8 cellular contexts compared by ENCODE assay signal in the genomic region with DNA sequence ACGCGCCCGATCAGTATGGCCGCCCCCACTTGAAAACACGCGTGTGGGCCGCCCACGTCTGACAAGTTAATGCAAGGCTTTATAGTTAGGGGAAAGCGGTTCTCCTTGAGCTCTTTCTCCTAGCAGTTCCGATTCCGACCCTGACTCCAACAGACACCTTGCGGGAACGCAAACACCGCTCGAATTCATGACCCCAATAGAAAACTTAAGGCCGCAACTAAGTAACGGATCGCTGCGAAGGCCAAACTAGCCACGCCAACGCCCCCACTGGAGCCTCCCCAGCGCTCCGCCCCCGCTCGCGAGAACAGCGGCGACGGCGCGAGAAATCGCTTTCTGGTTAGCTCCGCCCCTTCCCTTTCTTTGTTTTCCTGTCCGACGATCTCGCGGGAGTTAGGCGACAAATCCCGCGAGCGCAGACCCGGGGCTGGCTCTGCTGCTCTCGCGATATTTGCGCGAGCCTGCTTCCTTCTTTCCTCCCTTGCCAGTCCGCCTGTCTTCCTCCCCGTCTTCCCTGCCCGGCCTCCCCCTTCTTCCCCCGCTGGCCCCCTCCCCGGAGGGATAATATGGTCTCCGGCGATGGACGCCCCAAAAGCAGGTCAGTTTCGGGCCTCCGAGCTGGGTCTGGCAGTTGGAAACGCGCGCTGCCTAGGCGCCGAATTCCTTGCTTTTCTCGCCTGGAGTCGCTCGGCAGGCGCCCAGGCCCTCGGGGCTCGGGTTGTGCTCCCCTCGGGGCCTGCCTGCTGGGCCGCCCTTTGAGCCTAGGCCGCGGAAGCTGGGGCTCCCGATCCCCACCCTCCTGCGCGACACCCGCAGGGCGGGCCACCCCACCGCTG. TPM values are rescaled to one million over a fixed set of nuclear protein-coding genes. Genes with fewer than 3 reads are reported as not detected.
DNase-seq lines count a peak whose midpoint lies in the region; ATAC-seq, FAIRE-seq and TF ChIP-seq lines count a peak whose summit lies in the region.

Gene IREB2 (plus strand): TSS at position 455 of the 833 bp plus-strand sequence. CDS start 122 bp downstream, at position 577.

- POLR2A ChIA-PET in AG04449 (lab: Yijun Ruan, JAX) = interaction anchor here (0.6 to 1.8 kb wide), 9 partner anchors 24 to 1708 kb away, joined by 3 to 14 read pairs (median 3); partner anchors contain the start of genes PSMA4 and SKIC8
- POLR2A ChIA-PET in WTC11 (lab: Charles Lee) = interaction anchor here (0.6 to 1.7 kb wide), 7 partner anchors 10 to 139 kb away, joined by 3 to 9 read pairs (median 5); partner anchors contain the start of genes CHRNA5 and SKIC8

- no peaks in the 10 kb centered on the region for H3K9me3 ChIP-seq in small intestine (ENCODE audit: control insufficient read depth, low read depth)

- peak within 1 kb of the TSS; percentile 87 to 95 for H3K27ac ChIP-seq in small intestine (ENCODE audit: low read depth in 1 of 2, low read length in 1 of 2)

- WGBS in small intestine, 3 donors = 0% methylated on average over 59 to 77 of the region's 77 CpGs

- H3K36me3 ChIP-seq in small intestine (ENCODE audit: control insufficient read depth in 2 of 2, insufficient read depth in 2 of 2, low read length in 2 of 2) = peaks cover 2 to 3% of the 10 kb centered on the region in 2 donors

- H3K36me3 Mint-ChIP-seq in WTC11 = peaks cover 22% of the 10 kb centered on the region

- H3K9me3 Mint-ChIP-seq in WTC11 = no peaks in the 10 kb centered on the region

- TF ChIP-seq CTCF in AG04449 (IDR thresholded peaks at IDR 0.05; ENCODE audit: insufficient read depth, low read length, missing control alignments) (no peak), WTC11 (IDR thresholded peaks at IDR 0.05) (no peak), cardiac fibroblast (IDR thresholded peaks at IDR 0.05; ENCODE audit: low read depth, low read length) (no peak)

- peak within 1 kb of the TSS; percentile 96 for H3K27ac Mint-ChIP-seq in WTC11

- no peaks in the 10 kb centered on the region for H3K27me3 Mint-ChIP-seq in WTC11 (ENCODE audit: low read depth)

- peak within 1 kb of the TSS; percentile 95 for H3K4me3 ChIP-seq in AG04449 (ENCODE audit: low read depth, low read length)
- peak within 1 kb of the TSS; percentile 92 to 94 for H3K4me3 ChIP-seq in cardiac fibroblast (replicated peaks in 1 of 2; ENCODE audit: low read depth in 2 of 2, low read length in 2 of 2)
- peak within 1 kb of the TSS; percentile 81 to 96 for H3K4me3 ChIP-seq in small intestine (ENCODE audit: low read depth in 1 of 2, low read length in 2 of 2)

- ATAC-seq in GM18909 (IDR thresholded peaks at IDR 0.05; ENCODE audit: poor library complexity, unreplicated experiment) = peak; percentile 86
- ATAC-seq in HG03175 (IDR thresholded peaks at IDR 0.05; ENCODE audit: unreplicated experiment) = peak; percentile 84
- ATAC-seq in WTC11 = peak; percentile 90

- peaks cover 18% of the 10 kb centered on the region for H3K4me1 Mint-ChIP-seq in WTC11

- H3K4me1 ChIP-seq in small intestine (ENCODE audit: control insufficient read depth in 2 of 2, insufficient read depth in 1 of 2, low read depth in 1 of 2, low read length in 1 of 2) = no peaks in the 10 kb centered on the region

- CTCF ChIA-PET in AG04449 (lab: Yijun Ruan, JAX) (interaction anchor here (0.9 to 8.6 kb wide), 10 partner anchors 9 to 197 kb away, joined by 3 to 81 read pairs (median 4); no protein-coding TSS in a partner anchor), WTC11 (lab: Charles Lee) (interaction anchor here (0.8 to 2.9 kb wide), 15 partner anchors 13 to 330 kb away, joined by 3 to 21 read pairs (median 5); partner anchors contain the start of genes CHRNA5, CRABP1 and SKIC8)

- peak; percentile 86 for DNase-seq in AG04449 (ENCODE audit: low read depth, low spot score)
- DNase-seq in NCI-H226 = peak; percentile 98
- peak; percentile 97 for DNase-seq in WTC11 (ENCODE audit: low spot score)
- DNase-seq in cardiac fibroblast (ENCODE audit: low read depth in 2 of 2) = peak; percentile 99
- peak; percentile 99 for DNase-seq in iPS-NIHi11 (ENCODE audit: low spot score)
- DNase-seq in small intestine = peak; percentile 98

- H3K4me3 Mint-ChIP-seq in WTC11 = peak within 1 kb of the TSS; percentile 86

- H3K27me3 ChIP-seq in small intestine (ENCODE audit: control insufficient read depth in 2 of 2, insufficient read depth in 2 of 2, low read length in 2 of 2) = no peaks in the 10 kb centered on the region

- FAIRE-seq in small intestine (lab: Jason Lieb, UNC) = no peak

TF ChIP-seq in WTC11, 78 proteins besides CTCF, POLR2A, EP300 and RAD21 (continues in another document):
- peak; percentile 44; the same call in 1 of the 2 replicates for TF ChIP-seq ETV6 (CRISPR knock-in tag; IDR thresholded peaks at IDR 0.05)
- TF ChIP-seq FOXP4 (CRISPR knock-in tag; IDR thresholded peaks at IDR 0.05) = no peak
- no peak for TF ChIP-seq ZNF532 (CRISPR knock-in tag; IDR thresholded peaks at IDR 0.05; ENCODE audit: borderline replicate concordance)
- TF ChIP-seq GABPB1 (CRISPR knock-in tag; IDR thresholded peaks at IDR 0.05) = no peak
- TF ChIP-seq, protein P1, sequence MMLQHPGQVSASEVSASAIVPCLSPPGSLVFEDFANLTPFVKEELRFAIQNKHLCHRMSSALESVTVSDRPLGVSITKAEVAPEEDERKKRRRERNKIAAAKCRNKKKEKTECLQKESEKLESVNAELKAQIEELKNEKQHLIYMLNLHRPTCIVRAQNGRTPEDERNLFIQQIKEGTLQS (CRISPR knock-in tag; conservative IDR thresholded peaks at IDR 0.05) = no peak
- TF ChIP-seq, protein P2, sequence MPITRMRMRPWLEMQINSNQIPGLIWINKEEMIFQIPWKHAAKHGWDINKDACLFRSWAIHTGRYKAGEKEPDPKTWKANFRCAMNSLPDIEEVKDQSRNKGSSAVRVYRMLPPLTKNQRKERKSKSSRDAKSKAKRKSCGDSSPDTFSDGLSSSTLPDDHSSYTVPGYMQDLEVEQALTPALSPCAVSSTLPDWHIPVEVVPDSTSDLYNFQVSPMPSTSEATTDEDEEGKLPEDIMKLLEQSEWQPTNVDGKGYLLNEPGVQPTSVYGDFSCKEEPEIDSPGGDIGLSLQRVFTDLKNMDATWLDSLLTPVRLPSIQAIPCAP (CRISPR knock-in tag; IDR thresholded peaks at IDR 0.05) = no peak
- no peak for TF ChIP-seq NR1H2 (CRISPR knock-in tag; IDR thresholded peaks at IDR 0.05)
- TF ChIP-seq OVOL2 (CRISPR knock-in tag; IDR thresholded peaks at IDR 0.05; ENCODE audit: borderline replicate concordance) = no peak
- no peak for TF ChIP-seq IRF2 (CRISPR knock-in tag; IDR thresholded peaks at IDR 0.05; ENCODE audit: borderline replicate concordance, low read depth)
- no peak for TF ChIP-seq USF1 (CRISPR knock-in tag; IDR thresholded peaks at IDR 0.05)
- TF ChIP-seq TEAD1 (CRISPR knock-in tag; IDR thresholded peaks at IDR 0.05) = 0 out of 2 replicates have a peak, but pooled peaks have one; percentile 28
- peak; percentile 81 for TF ChIP-seq ZNF263 (CRISPR knock-in tag; IDR thresholded peaks at IDR 0.05; ENCODE audit: low read depth)
- TF ChIP-seq CREB1 (CRISPR knock-in tag; IDR thresholded peaks at IDR 0.05) = no peak

RNA-seq across cellular contexts. Expression of gene IREB2, which starts in this region (rescaled TPM):
- 86.0 to 89.5 TPM (median 89.3 TPM) in 3 replicates for total RNA-seq in WTC11 (2021)
- polyA plus RNA-seq in small intestine = 10 to 100 TPM; 12.4 to 16.3 (median 14.2) TPM

Comparison
In these comparisons a context has a peak if more than half of its experiments do, and no peak if none do; other contexts are left out.
1. Peak in every context shown above with its lines: DNase-seq, ATAC-seq, H3K4me3 ChIP-seq and H3K27ac ChIP-seq.